11 cellular contexts compared by ENCODE assay signal in genomic region chr1:33045246-33045645, GRCh38. TPM values are rescaled to one million over a fixed set of nuclear protein-coding genes. Genes with fewer than 3 reads are reported as not detected.
A peak's percentile ranks its signal among the peaks of the same experiment; 100 is the strongest.
DNase-seq lines count a peak whose midpoint lies in the region; ATAC-seq and TF ChIP-seq lines count a peak whose summit lies in the region.
"Had no signal": no experiment of that assay in that cellular context is flagged by ENCODE, and none has a peak within 500 bp of the region (broad histone marks: within the 10 kb centered on the region; RNA-seq: fewer than 3 reads in every experiment).

No MANE protein-coding gene starts in this region.

- H3K4me1 ChIP-seq in HCT116 (ENCODE audit: control insufficient read depth in 1 of 2, insufficient read depth in 2 of 2, low read length in 2 of 2) (peaks cover 5 to 20% of the 10 kb centered on the region in 2 experiments; a peak in 3 of 4 replicates), right lobe of liver (peaks cover 0 to 8% (median 2%) of the 10 kb centered on the region in 4 donors)

- H3K4me1 Mint-ChIP-seq in activated CD4-positive, alpha-beta memory T cell treated with anti-CD3 and anti-CD28 coated beads, Interleukin-2, amount 10 ng/mL, durations not matched to agents 7 days and 5 days: peaks cover 30% of the 10 kb centered on the region
- H3K4me1 Mint-ChIP-seq: activated naive CD8-positive, alpha-beta T cell treated with anti-CD3 and anti-CD28 coated beads for 36 hours had no signal

- H3K9me3 Mint-ChIP-seq in activated CD4-positive, alpha-beta memory T cell treated with anti-CD3 and anti-CD28 coated beads, Interleukin-2, amount 10 ng/mL, durations not matched to agents 7 days and 5 days: no peaks in the 10 kb centered on the region
- H3K9me3 Mint-ChIP-seq: activated naive CD8-positive, alpha-beta T cell treated with anti-CD3 and anti-CD28 coated beads for 36 hours had no signal

- peaks cover under 1% of the 10 kb centered on the region for H3K36me3 Mint-ChIP-seq in activated CD4-positive, alpha-beta memory T cell treated with anti-CD3 and anti-CD28 coated beads, Interleukin-2, amount 10 ng/mL, durations not matched to agents 7 days and 5 days (ENCODE audit: low read depth)
- H3K36me3 Mint-ChIP-seq: activated naive CD8-positive, alpha-beta T cell treated with anti-CD3 and anti-CD28 coated beads for 36 hours had no signal

- H3K9ac ChIP-seq in HCT116 (ENCODE audit: low read length): no peak overlapping the region

- intact Hi-C loops in HCT116 (cut with micrococcal nuclease): no loop called here
- intact Hi-C loops in right lobe of liver (cut with DNase I): no loop called here

- TF ChIP-seq POLR2A in HCT116 (IDR thresholded peaks at IDR 0.05; ENCODE audit: borderline replicate concordance, extremely low read depth, insufficient read depth, insufficient read length) (no peak), right lobe of liver (IDR thresholded peaks at IDR 0.05) (no peak)

- H3K9me3 ChIP-seq in HCT116 (ENCODE audit: control insufficient read depth in 1 of 2, insufficient read depth in 1 of 2, low read depth in 1 of 2, low read length in 2 of 2) (no peaks in the 10 kb centered on the region), right lobe of liver (no peaks in the 10 kb centered on the region)

- no peaks in the 10 kb centered on the region for H3K79me2 ChIP-seq in HCT116 (ENCODE audit: insufficient read depth, low read length)

- no peak overlapping the region for H3K27ac ChIP-seq in HCT116 (ENCODE audit: low read depth, low read length)
- no peak overlapping the region for H3K27ac ChIP-seq in right lobe of liver

- POLR2A ChIA-PET in HCT116 (lab: Charles Lee): no interaction called here
- POLR2A ChIA-PET in activated CD4-positive, alpha-beta memory T cell treated with anti-CD3 and anti-CD28 coated beads, Interleukin-2, amount 10 ng/mL, durations not matched to agents 7 days and 5 days (lab: Charles Lee): interaction anchor here (1.2 kb wide), 1 partner anchor 53 kb away, joined by 3 read pairs; no protein-coding TSS in a partner anchor

- H3K9me2 ChIP-seq in HCT116 (ENCODE audit: insufficient read depth): no peaks in the 10 kb centered on the region

- H3K27me3 ChIP-seq in HCT116 (ENCODE audit: insufficient read depth, low read length): no peaks in the 10 kb centered on the region
- H3K27me3 ChIP-seq in right lobe of liver: no peaks in the 10 kb centered on the region

- ATAC-seq in HCT116: peak; percentile 87
- peak; percentile 84 to 96 (median 94) for ATAC-seq in right lobe of liver
- ATAC-seq in GM21526 (IDR thresholded peaks at IDR 0.05; ENCODE audit: low FRiP score, unreplicated experiment): no peak

- H4K20me1 ChIP-seq in HCT116 (ENCODE audit: insufficient read depth): no peaks in the 10 kb centered on the region

- H3K4me3 ChIP-seq in HCT116 (replicated peaks in 1 of 2; ENCODE audit: low read depth in 1 of 2, low read length in 2 of 2) (no peak overlapping the region), right lobe of liver (no peak overlapping the region)

- CTCF ChIA-PET in HCT116 (lab: Charles Lee): interaction anchor here (1.5 kb wide), 1 partner anchor 10 kb away, joined by 3 read pairs; no protein-coding TSS in a partner anchor
- CTCF ChIA-PET in activated CD4-positive, alpha-beta memory T cell treated with anti-CD3 and anti-CD28 coated beads, Interleukin-2, amount 10 ng/mL, durations not matched to agents 7 days and 5 days (lab: Charles Lee): interaction anchor here (1.4 to 1.8 kb wide), 2 partner anchors 10 to 112 kb away, joined by 3 to 11 read pairs; no protein-coding TSS in a partner anchor

- peaks cover 4% of the 10 kb centered on the region for H3K27me3 Mint-ChIP-seq in activated CD4-positive, alpha-beta memory T cell treated with anti-CD3 and anti-CD28 coated beads, Interleukin-2, amount 10 ng/mL, durations not matched to agents 7 days and 5 days

- DNase-seq in Ammon's horn (ENCODE audit: low spot score) (peak; percentile 40), HCT116 (ENCODE audit: low read depth, low spot score) (no peak), right lobe of liver (peak; percentile 67 to 88 (median 88)), GM10266 (ENCODE audit: extremely low spot score) (no peak), AG20443 (ENCODE audit: low spot score) (no peak), COR-L47 (lab: John Stamatoyannopoulos, UW) (no peak)
- DNase-seq in activated CD4-positive, alpha-beta memory T cell treated with anti-CD3 and anti-CD28 coated beads, Interleukin-2, amount 10 ng/mL, durations not matched to agents 7 days and 5 days: no peak
- DNase-seq: activated naive CD8-positive, alpha-beta T cell treated with anti-CD3 and anti-CD28 coated beads for 36 hours; KG1; NCI-H2081 treated with DMSO at 0.1 percent for 48 hours had no signal

- RAD21 ChIA-PET in HCT116 (lab: Charles Lee; ENCODE audit: low non-redundant PET in 1 of 2, low total read pairs in 2 of 2, uncharacterized antibody in 2 of 2, unreplicated experiment in 2 of 2): no interaction called here

- H3K27ac Mint-ChIP-seq in activated CD4-positive, alpha-beta memory T cell treated with anti-CD3 and anti-CD28 coated beads, Interleukin-2, amount 10 ng/mL, durations not matched to agents 7 days and 5 days: peak overlapping the region; percentile 48
- H3K27ac Mint-ChIP-seq: activated naive CD8-positive, alpha-beta T cell treated with anti-CD3 and anti-CD28 coated beads for 36 hours had no signal

- H3K36me3 ChIP-seq in HCT116 (ENCODE audit: control insufficient read depth in 1 of 2, insufficient read depth in 2 of 2, low read length in 2 of 2): no peaks in the 10 kb centered on the region
- no peaks in the 10 kb centered on the region for H3K36me3 ChIP-seq in right lobe of liver

- TF ChIP-seq RAD21 in HCT116 (IDR thresholded peaks at IDR 0.05; ENCODE audit: low read depth): no peak

- no peak overlapping the region for H3K4me3 Mint-ChIP-seq in activated CD4-positive, alpha-beta memory T cell treated with anti-CD3 and anti-CD28 coated beads, Interleukin-2, amount 10 ng/mL, durations not matched to agents 7 days and 5 days
- H3K4me3 Mint-ChIP-seq: activated naive CD8-positive, alpha-beta T cell treated with anti-CD3 and anti-CD28 coated beads for 36 hours had no signal

- peak overlapping the region; percentile 30 for H2AFZ ChIP-seq in HCT116 (ENCODE audit: low read depth, low read length, poor library complexity, severe bottlenecking)

- WGBS in right lobe of liver (ENCODE audit: insufficient coverage, low coverage, low lambda C conversion rate, missing lambda C conversion rate): 0% methylated on average over 1 of the region's 2 CpGs

- BruUV-seq in HCT116 (replicated peaks; lab: Mats Ljungman, UMichigan): no TSS peak

- peak overlapping the region; percentile 35; the same call in 1 of the 2 replicates for H3K4me2 ChIP-seq in HCT116 (ENCODE audit: low read length)

- TF ChIP-seq CTCF in HCT116 (IDR thresholded peaks at IDR 0.05 in 2 of 3, conservative IDR thresholded peaks at IDR 0.05 in 1 of 3; ENCODE audit: borderline replicate concordance in 1 of 3, insufficient read depth in 1 of 3, low read depth in 2 of 3, low read length in 2 of 3): no peak
- no peak for TF ChIP-seq CTCF in right lobe of liver (IDR thresholded peaks at IDR 0.05)
- TF ChIP-seq CTCF in GM10266 (IDR thresholded peaks at IDR 0.05; ENCODE audit: control insufficient read depth, insufficient read depth, low read depth, missing control alignments): no peak

TF ChIP-seq in HCT116, 20 proteins besides CTCF, POLR2A, EP300 and RAD21 (continues in another document):
- TF ChIP-seq SIN3A (IDR thresholded peaks at IDR 0.05; ENCODE audit: low read depth) (no peak), POLR2AphosphoS5 (IDR thresholded peaks at IDR 0.05; ENCODE audit: low read depth, low read length) (0 out of 2 replicates have a peak, but pooled peaks have one; percentile 26), FOSL1 (IDR thresholded peaks at IDR 0.05; ENCODE audit: low read depth) (no peak), ATF3 (IDR thresholded peaks at IDR 0.05) (no peak), SP1 (IDR thresholded peaks at IDR 0.05; ENCODE audit: low read depth) (no peak), EZH2 (IDR thresholded peaks at IDR 0.05) (no peak), SRF (IDR thresholded peaks at IDR 0.05; ENCODE audit: low read depth) (no peak), JUND (IDR thresholded peaks at IDR 0.05) (no peak)

RNA-seq across cellular contexts. Expression of gene AK2, which starts 8.6 kb away (rescaled TPM):
- 233 TPM for total RNA-seq in HCT116 (2021; ENCODE audit: unreplicated experiment)
- 193 and 219 TPM in 2 replicates for polyA plus RNA-seq in HCT116 (2012)
- total RNA-seq in activated CD4-positive, alpha-beta memory T cell treated with anti-CD3 and anti-CD28 coated beads, Interleukin-2, amount 10 ng/mL, durations not matched to agents 7 days and 5 days: 100 to 1,000 TPM; 189 to 192 TPM
- total RNA-seq in right lobe of liver: 100 to 1,000 TPM; 119 to 301 (median 130) TPM

RNA-seq across cellular contexts. Expression of gene AZIN2, which starts 35.7 kb away (rescaled TPM):
- total RNA-seq in HCT116 (2021; ENCODE audit: unreplicated experiment) (7.8 TPM), right lobe of liver (1 to 10 TPM in 2 of 6 experiments, under 1 TPM in 4; 0.62 to 1.2 (median 0.85) TPM)
- 9.0 and 9.7 TPM in 2 replicates for polyA plus RNA-seq in HCT116 (2012)
- 1 to 10 TPM; 3.9 to 4.5 TPM for total RNA-seq in activated CD4-positive, alpha-beta memory T cell treated with anti-CD3 and anti-CD28 coated beads, Interleukin-2, amount 10 ng/mL, durations not matched to agents 7 days and 5 days

Comparison
In these comparisons a context has a peak if more than half of its experiments do, and no peak if none do; other contexts are left out.
1. DNase-seq: peak in Ammon's horn (single experiment) and right lobe of liver (3 of 3); none in HCT116 (single experiment), activated CD4-positive, alpha-beta memory T cell treated with anti-CD3 and anti-CD28 coated beads, Interleukin-2, amount 10 ng/mL, durations not matched to agents 7 days and 5 days (single experiment), GM10266 (single experiment), AG20443 (single experiment) and COR-L47 (single experiment).